In the genomic region with DNA sequence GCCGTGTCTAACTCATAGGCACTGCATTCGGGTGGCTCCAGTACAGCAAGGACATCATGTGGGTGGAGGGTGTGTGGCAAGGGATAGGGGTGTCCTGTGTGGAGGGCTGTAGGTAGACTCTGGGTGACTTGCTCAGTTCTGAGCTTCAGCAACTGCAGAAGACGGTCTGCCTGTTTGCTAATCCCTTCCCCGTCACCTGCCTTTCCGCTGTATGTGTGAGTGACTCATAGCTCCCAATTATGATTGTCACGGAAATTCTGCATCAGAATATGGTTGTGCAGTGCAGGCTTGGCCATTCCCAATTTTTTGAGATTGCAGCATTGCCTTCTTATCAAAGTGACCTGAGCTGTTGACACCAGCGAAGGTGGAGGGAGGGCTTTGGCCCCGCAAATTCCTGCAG, we compare ENCODE assay signal across 1 cellular context.
TF ChIP-seq lines count a peak whose summit lies in the region.

No MANE protein-coding gene starts in this region.

TF ChIP-seq in H1, 55 proteins besides CTCF, POLR2A, EP300 and RAD21 (continued from another document):
- TF ChIP-seq, protein P1, sequence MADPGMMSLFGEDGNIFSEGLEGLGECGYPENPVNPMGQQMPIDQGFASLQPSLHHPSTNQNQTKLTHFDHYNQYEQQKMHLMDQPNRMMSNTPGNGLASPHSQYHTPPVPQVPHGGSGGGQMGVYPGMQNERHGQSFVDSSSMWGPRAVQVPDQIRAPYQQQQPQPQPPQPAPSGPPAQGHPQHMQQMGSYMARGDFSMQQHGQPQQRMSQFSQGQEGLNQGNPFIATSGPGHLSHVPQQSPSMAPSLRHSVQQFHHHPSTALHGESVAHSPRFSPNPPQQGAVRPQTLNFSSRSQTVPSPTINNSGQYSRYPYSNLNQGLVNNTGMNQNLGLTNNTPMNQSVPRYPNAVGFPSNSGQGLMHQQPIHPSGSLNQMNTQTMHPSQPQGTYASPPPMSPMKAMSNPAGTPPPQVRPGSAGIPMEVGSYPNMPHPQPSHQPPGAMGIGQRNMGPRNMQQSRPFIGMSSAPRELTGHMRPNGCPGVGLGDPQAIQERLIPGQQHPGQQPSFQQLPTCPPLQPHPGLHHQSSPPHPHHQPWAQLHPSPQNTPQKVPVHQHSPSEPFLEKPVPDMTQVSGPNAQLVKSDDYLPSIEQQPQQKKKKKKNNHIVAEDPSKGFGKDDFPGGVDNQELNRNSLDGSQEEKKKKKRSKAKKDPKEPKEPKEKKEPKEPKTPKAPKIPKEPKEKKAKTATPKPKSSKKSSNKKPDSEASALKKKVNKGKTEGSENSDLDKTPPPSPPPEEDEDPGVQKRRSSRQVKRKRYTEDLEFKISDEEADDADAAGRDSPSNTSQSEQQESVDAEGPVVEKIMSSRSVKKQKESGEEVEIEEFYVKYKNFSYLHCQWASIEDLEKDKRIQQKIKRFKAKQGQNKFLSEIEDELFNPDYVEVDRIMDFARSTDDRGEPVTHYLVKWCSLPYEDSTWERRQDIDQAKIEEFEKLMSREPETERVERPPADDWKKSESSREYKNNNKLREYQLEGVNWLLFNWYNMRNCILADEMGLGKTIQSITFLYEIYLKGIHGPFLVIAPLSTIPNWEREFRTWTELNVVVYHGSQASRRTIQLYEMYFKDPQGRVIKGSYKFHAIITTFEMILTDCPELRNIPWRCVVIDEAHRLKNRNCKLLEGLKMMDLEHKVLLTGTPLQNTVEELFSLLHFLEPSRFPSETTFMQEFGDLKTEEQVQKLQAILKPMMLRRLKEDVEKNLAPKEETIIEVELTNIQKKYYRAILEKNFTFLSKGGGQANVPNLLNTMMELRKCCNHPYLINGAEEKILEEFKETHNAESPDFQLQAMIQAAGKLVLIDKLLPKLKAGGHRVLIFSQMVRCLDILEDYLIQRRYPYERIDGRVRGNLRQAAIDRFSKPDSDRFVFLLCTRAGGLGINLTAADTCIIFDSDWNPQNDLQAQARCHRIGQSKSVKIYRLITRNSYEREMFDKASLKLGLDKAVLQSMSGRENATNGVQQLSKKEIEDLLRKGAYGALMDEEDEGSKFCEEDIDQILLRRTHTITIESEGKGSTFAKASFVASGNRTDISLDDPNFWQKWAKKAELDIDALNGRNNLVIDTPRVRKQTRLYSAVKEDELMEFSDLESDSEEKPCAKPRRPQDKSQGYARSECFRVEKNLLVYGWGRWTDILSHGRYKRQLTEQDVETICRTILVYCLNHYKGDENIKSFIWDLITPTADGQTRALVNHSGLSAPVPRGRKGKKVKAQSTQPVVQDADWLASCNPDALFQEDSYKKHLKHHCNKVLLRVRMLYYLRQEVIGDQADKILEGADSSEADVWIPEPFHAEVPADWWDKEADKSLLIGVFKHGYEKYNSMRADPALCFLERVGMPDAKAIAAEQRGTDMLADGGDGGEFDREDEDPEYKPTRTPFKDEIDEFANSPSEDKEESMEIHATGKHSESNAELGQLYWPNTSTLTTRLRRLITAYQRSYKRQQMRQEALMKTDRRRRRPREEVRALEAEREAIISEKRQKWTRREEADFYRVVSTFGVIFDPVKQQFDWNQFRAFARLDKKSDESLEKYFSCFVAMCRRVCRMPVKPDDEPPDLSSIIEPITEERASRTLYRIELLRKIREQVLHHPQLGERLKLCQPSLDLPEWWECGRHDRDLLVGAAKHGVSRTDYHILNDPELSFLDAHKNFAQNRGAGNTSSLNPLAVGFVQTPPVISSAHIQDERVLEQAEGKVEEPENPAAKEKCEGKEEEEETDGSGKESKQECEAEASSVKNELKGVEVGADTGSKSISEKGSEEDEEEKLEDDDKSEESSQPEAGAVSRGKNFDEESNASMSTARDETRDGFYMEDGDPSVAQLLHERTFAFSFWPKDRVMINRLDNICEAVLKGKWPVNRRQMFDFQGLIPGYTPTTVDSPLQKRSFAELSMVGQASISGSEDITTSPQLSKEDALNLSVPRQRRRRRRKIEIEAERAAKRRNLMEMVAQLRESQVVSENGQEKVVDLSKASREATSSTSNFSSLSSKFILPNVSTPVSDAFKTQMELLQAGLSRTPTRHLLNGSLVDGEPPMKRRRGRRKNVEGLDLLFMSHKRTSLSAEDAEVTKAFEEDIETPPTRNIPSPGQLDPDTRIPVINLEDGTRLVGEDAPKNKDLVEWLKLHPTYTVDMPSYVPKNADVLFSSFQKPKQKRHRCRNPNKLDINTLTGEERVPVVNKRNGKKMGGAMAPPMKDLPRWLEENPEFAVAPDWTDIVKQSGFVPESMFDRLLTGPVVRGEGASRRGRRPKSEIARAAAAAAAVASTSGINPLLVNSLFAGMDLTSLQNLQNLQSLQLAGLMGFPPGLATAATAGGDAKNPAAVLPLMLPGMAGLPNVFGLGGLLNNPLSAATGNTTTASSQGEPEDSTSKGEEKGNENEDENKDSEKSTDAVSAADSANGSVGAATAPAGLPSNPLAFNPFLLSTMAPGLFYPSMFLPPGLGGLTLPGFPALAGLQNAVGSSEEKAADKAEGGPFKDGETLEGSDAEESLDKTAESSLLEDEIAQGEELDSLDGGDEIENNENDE (IDR thresholded peaks at IDR 0.05; ENCODE audit: insufficient replicate concordance, low read length): no peak
- TF ChIP-seq SP1 (IDR thresholded peaks at IDR 0.05; ENCODE audit: low read depth, low read length): no peak
- no peak for TF ChIP-seq CTBP2 (IDR thresholded peaks at IDR 0.05; ENCODE audit: borderline replicate concordance, insufficient read depth, insufficient read length, low read length)
- no peak for TF ChIP-seq EZH2 (IDR thresholded peaks at IDR 0.05; ENCODE audit: low read depth, low read length, severe bottlenecking)
- TF ChIP-seq, protein P2, sequence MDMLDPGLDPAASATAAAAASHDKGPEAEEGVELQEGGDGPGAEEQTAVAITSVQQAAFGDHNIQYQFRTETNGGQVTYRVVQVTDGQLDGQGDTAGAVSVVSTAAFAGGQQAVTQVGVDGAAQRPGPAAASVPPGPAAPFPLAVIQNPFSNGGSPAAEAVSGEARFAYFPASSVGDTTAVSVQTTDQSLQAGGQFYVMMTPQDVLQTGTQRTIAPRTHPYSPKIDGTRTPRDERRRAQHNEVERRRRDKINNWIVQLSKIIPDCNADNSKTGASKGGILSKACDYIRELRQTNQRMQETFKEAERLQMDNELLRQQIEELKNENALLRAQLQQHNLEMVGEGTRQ (IDR thresholded peaks at IDR 0.05; ENCODE audit: low read length): no peak
- no peak for TF ChIP-seq GABPA (IDR thresholded peaks at IDR 0.05; ENCODE audit: borderline replicate concordance, insufficient read depth, low read length)
- no peak for TF ChIP-seq CEBPB (IDR thresholded peaks at IDR 0.05; ENCODE audit: low read depth, low read length)
- TF ChIP-seq NRF1 (IDR thresholded peaks at IDR 0.05; ENCODE audit: low read depth, low read length): no peak
- TF ChIP-seq FOSL1 (IDR thresholded peaks at IDR 0.05; ENCODE audit: insufficient read depth, low read depth, low read length): no peak
- no peak for TF ChIP-seq KDM1A (IDR thresholded peaks at IDR 0.05; ENCODE audit: borderline replicate concordance, low read length)
- no peak for TF ChIP-seq TBP (IDR thresholded peaks at IDR 0.05; ENCODE audit: low read depth, low read length)
- TF ChIP-seq KDM4A (IDR thresholded peaks at IDR 0.05; ENCODE audit: low read depth, low read length, severe bottlenecking): no peak
- TF ChIP-seq SP4 (IDR thresholded peaks at IDR 0.05; ENCODE audit: low read length): no peak
- no peak for TF ChIP-seq SIRT6 (IDR thresholded peaks at IDR 0.05; ENCODE audit: low read length)
